In genomic region chr19:58387338-58388174, GRCh38 we compare ENCODE assay signal across 1 cellular context.
A peak's percentile ranks its signal among the peaks of the same experiment; 100 is the strongest.
TF ChIP-seq lines count a peak whose summit lies in the region.

No MANE protein-coding gene starts in this region.

TF ChIP-seq in GM12878, 131 proteins besides CTCF, POLR2A, EP300 and RAD21:
- TF ChIP-seq MTA3 (IDR thresholded peaks at IDR 0.05; ENCODE audit: borderline replicate concordance, low read length) (no peak), CBFB (IDR thresholded peaks at IDR 0.05; ENCODE audit: low read depth) (no peak), NRF1 (conservative IDR thresholded peaks at IDR 0.05; ENCODE audit: low read depth, low read length) (no peak), NR2C1 (IDR thresholded peaks at IDR 0.05) (no peak), RELB (IDR thresholded peaks at IDR 0.05; ENCODE audit: low read depth) (0 out of 2 replicates have a peak, but pooled peaks have one; percentile 29), NKRF (conservative IDR thresholded peaks at IDR 0.05) (peak; percentile 89), GABPA (IDR thresholded peaks at IDR 0.05; ENCODE audit: low read depth) (no peak), NFIC (IDR thresholded peaks at IDR 0.05; ENCODE audit: low read depth, low read length) (0 out of 2 replicates have a peak, but pooled peaks have one; percentile 9), ZNF592 (IDR thresholded peaks at IDR 0.05) (no peak), SIN3A (IDR thresholded peaks at IDR 0.05; ENCODE audit: low read depth, low read length) (no peak), BACH1 (IDR thresholded peaks at IDR 0.05; ENCODE audit: borderline replicate concordance) (no peak), IKZF2 (IDR thresholded peaks at IDR 0.05) (no peak), STAT1 (conservative IDR thresholded peaks at IDR 0.05) (no peak), JUND (IDR thresholded peaks at IDR 0.05; ENCODE audit: low read depth, low read length) (no peak)
- TF ChIP-seq, protein P1, sequence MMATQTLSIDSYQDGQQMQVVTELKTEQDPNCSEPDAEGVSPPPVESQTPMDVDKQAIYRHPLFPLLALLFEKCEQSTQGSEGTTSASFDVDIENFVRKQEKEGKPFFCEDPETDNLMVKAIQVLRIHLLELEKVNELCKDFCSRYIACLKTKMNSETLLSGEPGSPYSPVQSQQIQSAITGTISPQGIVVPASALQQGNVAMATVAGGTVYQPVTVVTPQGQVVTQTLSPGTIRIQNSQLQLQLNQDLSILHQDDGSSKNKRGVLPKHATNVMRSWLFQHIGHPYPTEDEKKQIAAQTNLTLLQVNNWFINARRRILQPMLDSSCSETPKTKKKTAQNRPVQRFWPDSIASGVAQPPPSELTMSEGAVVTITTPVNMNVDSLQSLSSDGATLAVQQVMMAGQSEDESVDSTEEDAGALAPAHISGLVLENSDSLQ (IDR thresholded peaks at IDR 0.05): no peak
- TF ChIP-seq, protein P2, sequence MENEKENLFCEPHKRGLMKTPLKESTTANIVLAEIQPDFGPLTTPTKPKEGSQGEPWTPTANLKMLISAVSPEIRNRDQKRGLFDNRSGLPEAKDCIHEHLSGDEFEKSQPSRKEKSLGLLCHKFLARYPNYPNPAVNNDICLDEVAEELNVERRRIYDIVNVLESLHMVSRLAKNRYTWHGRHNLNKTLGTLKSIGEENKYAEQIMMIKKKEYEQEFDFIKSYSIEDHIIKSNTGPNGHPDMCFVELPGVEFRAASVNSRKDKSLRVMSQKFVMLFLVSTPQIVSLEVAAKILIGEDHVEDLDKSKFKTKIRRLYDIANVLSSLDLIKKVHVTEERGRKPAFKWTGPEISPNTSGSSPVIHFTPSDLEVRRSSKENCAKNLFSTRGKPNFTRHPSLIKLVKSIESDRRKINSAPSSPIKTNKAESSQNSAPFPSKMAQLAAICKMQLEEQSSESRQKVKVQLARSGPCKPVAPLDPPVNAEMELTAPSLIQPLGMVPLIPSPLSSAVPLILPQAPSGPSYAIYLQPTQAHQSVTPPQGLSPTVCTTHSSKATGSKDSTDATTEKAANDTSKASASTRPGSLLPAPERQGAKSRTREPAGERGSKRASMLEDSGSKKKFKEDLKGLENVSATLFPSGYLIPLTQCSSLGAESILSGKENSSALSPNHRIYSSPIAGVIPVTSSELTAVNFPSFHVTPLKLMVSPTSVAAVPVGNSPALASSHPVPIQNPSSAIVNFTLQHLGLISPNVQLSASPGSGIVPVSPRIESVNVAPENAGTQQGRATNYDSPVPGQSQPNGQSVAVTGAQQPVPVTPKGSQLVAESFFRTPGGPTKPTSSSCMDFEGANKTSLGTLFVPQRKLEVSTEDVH (IDR thresholded peaks at IDR 0.05; ENCODE audit: low read depth, partially characterized antibody): peak; percentile 9
TF ChIP-seq in GM12878: peak in this region for 4.
